8 cellular contexts compared by ENCODE assay signal in the genomic region with DNA sequence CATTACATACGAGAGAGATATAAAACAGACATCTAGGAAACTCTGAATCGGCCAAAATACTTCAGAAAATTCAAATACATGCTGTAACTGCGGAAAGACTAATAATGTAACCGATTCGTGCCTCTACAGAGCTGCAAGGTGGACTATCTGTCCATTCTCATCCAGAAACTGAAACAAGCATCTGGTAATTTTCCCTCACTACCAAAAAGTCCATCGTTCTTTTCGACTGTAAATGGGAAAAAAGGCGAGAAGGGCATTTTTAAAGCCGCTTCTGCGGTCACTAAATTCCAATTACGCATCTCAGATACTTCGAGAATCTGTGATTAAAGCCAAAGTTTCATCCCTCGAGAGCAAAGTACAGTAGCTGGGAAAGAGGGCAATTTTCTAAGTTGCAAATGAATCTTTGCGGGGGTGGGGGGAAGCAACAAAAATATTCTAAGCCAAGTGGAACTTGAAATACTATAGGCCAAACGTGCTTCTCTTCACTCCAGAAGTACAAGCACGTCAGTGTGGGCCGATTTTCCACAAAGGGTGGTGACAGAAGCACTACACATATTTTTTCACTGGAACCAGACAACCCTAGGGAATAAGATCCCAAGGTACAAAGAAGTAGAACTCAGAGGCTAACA. TPM values are rescaled to one million over a fixed set of nuclear protein-coding genes. Genes with fewer than 3 reads are reported as not detected.
DNase-seq lines count a peak whose midpoint lies in the region; ATAC-seq, FAIRE-seq and TF ChIP-seq lines count a peak whose summit lies in the region.

No MANE protein-coding gene starts in this region.

- H2AFZ ChIP-seq in GM12878 (ENCODE audit: control insufficient read depth, low read depth, low read length) = no peak overlapping the region

- H3K18ac ChIP-seq in mesendoderm (ENCODE audit: low read length) = peak overlapping the region; percentile 84

- H3K4me3 ChIP-seq in GM12878 = peak overlapping the region; percentile 81
- H3K4me3 ChIP-seq in mesendoderm (ENCODE audit: low read length) = peak overlapping the region; percentile 96

- ATAC-seq in GM12878 (no peak), GM21717 (IDR thresholded peaks at IDR 0.05; ENCODE audit: unreplicated experiment) (no peak), GM18861 (IDR thresholded peaks at IDR 0.05; ENCODE audit: unreplicated experiment) (no peak)

- peak overlapping the region; percentile 95 for H3K56ac ChIP-seq in mesendoderm (ENCODE audit: low read length)

- H3K9me3 ChIP-seq in GM12878 (replicated peaks; ENCODE audit: control insufficient read depth, insufficient read depth, low read length) = no peaks in the 10 kb centered on the region

- H3K79me2 ChIP-seq in GM12878 (ENCODE audit: control insufficient read depth, insufficient read depth, low read length) (peaks cover 75% of the 10 kb centered on the region), mesendoderm (ENCODE audit: control insufficient read depth, insufficient read depth, low read length) (peaks cover 50% of the 10 kb centered on the region)

- TF ChIP-seq EP300 in GM12878 (IDR thresholded peaks at IDR 0.05; ENCODE audit: borderline replicate concordance in 1 of 2, control insufficient read depth in 1 of 2, low read depth in 2 of 2, low read length in 2 of 2) = 0 out of 4 replicates have a peak, but pooled peaks of 1 of the 2 experiments have one; percentile 19

- peaks cover 0 to 19% of the 10 kb centered on the region in 2 experiments; a peak in 3 of 4 replicates for H3K36me3 ChIP-seq in GM12878 (ENCODE audit: control insufficient read depth in 2 of 2, insufficient read depth in 2 of 2, low read length in 1 of 2)
- peaks cover 1% of the 10 kb centered on the region for H3K36me3 ChIP-seq in mesendoderm (ENCODE audit: control insufficient read depth, insufficient read depth, low read length)

- H3K4me2 ChIP-seq in GM12878 (ENCODE audit: control insufficient read depth, insufficient read depth) = peak overlapping the region; percentile 62
- H3K4me2 ChIP-seq in mesendoderm (ENCODE audit: low read length) = peak overlapping the region; percentile 92

- SMC1A ChIA-PET in GM12878 (lab: Charles Lee; ENCODE audit: uncharacterized antibody, unreplicated experiment) = interaction anchor here (0.7 to 2.4 kb wide), 7 partner anchors 10 to 192 kb away, joined by 3 to 13 read pairs (median 3); a partner anchor contains a TSS

- WGBS in GM12878 (ENCODE audit: insufficient coverage, insufficient replicate concordance, low lambda C conversion rate, missing lambda C conversion rate) = 0% methylated on average over 17 of the region's 17 CpGs
- WGBS in mesendoderm (ENCODE audit: extremely low coverage, insufficient coverage, low lambda C conversion rate) = no CpG with 5 or more reads among the region's 17 CpGs

- no peak overlapping the region for H3K23ac ChIP-seq in mesendoderm (ENCODE audit: low read length)

- no peak overlapping the region for H4K8ac ChIP-seq in mesendoderm (ENCODE audit: low read depth, low read length)

- peaks cover 11% of the 10 kb centered on the region; the same call in 1 of the 2 replicates for H3K4me1 ChIP-seq in GM12878 (ENCODE audit: control insufficient read depth, insufficient read depth, low read length)
- peaks cover 3% of the 10 kb centered on the region for H3K4me1 ChIP-seq in mesendoderm (ENCODE audit: control insufficient read depth, low read depth, low read length)

- in situ Hi-C loops in GM12878 (cut with MboI) = no loop called here

- peaks cover 18% of the 10 kb centered on the region; the same call in 1 of the 2 replicates for H4K20me1 ChIP-seq in GM12878 (ENCODE audit: control insufficient read depth, insufficient read depth)

- peak; percentile 49 for DNase-seq in stimulated activated CD4-positive, alpha-beta T cell treated with anti-CD3 and anti-CD28 coated beads, Interleukin-4, amount 100 ng/mL, for 24 hours
- no peak for DNase-seq in stimulated activated CD4-positive, alpha-beta T cell treated with anti-CD3 and anti-CD28 coated beads, Interleukin-15, amount 100 ng/mL, for 24 hours
- DNase-seq in GM12878 (ENCODE audit: low read depth, low spot score) (no peak), mesendoderm (no peak), DMS153 (lab: John Stamatoyannopoulos, UW) (no peak), NCI-H146 treated with DMSO at 0.1 percent for 48 hours (lab: John Stamatoyannopoulos, UW; ENCODE audit: unreplicated experiment) (no peak)

- no peak overlapping the region for H2BK15ac ChIP-seq in mesendoderm (replicated peaks; ENCODE audit: low read depth)

- H2BK5ac ChIP-seq in mesendoderm (ENCODE audit: low read length) = no peak overlapping the region

- CTCF ChIA-PET in GM12878 (lab: Yijun Ruan, JAX) = interaction anchor here (1.0 to 4.0 kb wide), 6 partner anchors 24 to 256 kb away, joined by 3 to 31 read pairs (median 8); no protein-coding TSS in a partner anchor

- H4K5ac ChIP-seq in mesendoderm (ENCODE audit: low read length) = no peak overlapping the region

- H3K27ac ChIP-seq in GM12878 (ENCODE audit: control insufficient read depth, insufficient read depth) (peak overlapping the region; percentile 95), mesendoderm (ENCODE audit: low read depth, low read length) (peak overlapping the region; percentile 93)

- TF ChIP-seq POLR2A in GM12878 (IDR thresholded peaks at IDR 0.05; ENCODE audit: low read depth, low read length) = no peak

- no peak for TF ChIP-seq CTCF in GM12878 (IDR thresholded peaks at IDR 0.05 in 2 of 3, conservative IDR thresholded peaks at IDR 0.05 in 1 of 3; ENCODE audit: control insufficient read depth in 2 of 3, extremely low read depth in 1 of 3, insufficient read depth in 1 of 3, low read depth in 3 of 3, low read length in 3 of 3)

- FAIRE-seq in GM12878 (lab: Jason Lieb, UNC) = no peak

- POLR2A ChIA-PET in GM12878 (lab: Charles Lee) = interaction anchor here (0.6 to 2.2 kb wide), 14 partner anchors 17 to 235 kb away, joined by 3 to 10 read pairs (median 4); a partner anchor contains a TSS

- no peak overlapping the region for H3K4ac ChIP-seq in mesendoderm (ENCODE audit: low read depth, low read length)

- peaks cover 4% of the 10 kb centered on the region for H3K79me1 ChIP-seq in mesendoderm (ENCODE audit: low read length)

- no peak overlapping the region for H2BK120ac ChIP-seq in mesendoderm (ENCODE audit: low read depth, low read length)

- BruUV-seq in GM12878 (replicated peaks; lab: Mats Ljungman, UMichigan) = no TSS peak

- H3K9ac ChIP-seq in GM12878 (ENCODE audit: control insufficient read depth, insufficient read depth, low read length) = peak overlapping the region; percentile 96
- peak overlapping the region; percentile 91 for H3K9ac ChIP-seq in mesendoderm (ENCODE audit: low read length)

- intact Hi-C loops in GM12878 (cut with micrococcal nuclease; ENCODE audit: unreplicated experiment) = no loop called here

- RAD21 ChIA-PET in GM12878 (lab: Charles Lee; ENCODE audit: unreplicated experiment) = interaction anchor here (0.6 to 1.8 kb wide), 6 partner anchors 16 to 85 kb away, joined by 3 to 7 read pairs (median 3); a partner anchor contains a TSS

- no peaks in the 10 kb centered on the region for H3K27me3 ChIP-seq in GM12878 (replicated peaks in 1 of 2; ENCODE audit: control insufficient read depth in 2 of 2, insufficient read depth in 2 of 2, low read length in 1 of 2)
- no peaks in the 10 kb centered on the region for H3K27me3 ChIP-seq in mesendoderm (ENCODE audit: insufficient read depth, low read length, poor library complexity)

- TF ChIP-seq RAD21 in GM12878 (IDR thresholded peaks at IDR 0.05; ENCODE audit: insufficient read depth, low read depth, low read length) = no peak

- no peak overlapping the region for H2AK5ac ChIP-seq in mesendoderm (ENCODE audit: low read length)

RNA-seq across cellular contexts. Expression of a gene that starts 1.2 kb away (rescaled TPM):
- 764 and 795 TPM in 2 replicates for total RNA-seq in GM12878 (2013; cell fraction: nucleolus; rRNA removed)
- 82.5 and 101 TPM in 2 replicates for total RNA-seq in GM12878 (2014; rRNA removed)
- total RNA-seq in GM12878 (2014; rRNA removed; fragmentation: Illumina TruSeq; extraction: Trizol) = 107 and 115 TPM in 2 replicates
- total RNA-seq in GM12878 (2021) = 75.1 and 87.8 TPM in 2 replicates
- 114 TPM for polyA plus RNA-seq in GM12878 (2011; ENCODE audit: low read depth)
- 145 and 214 TPM in 2 replicates for polyA plus RNA-seq in GM12878 (2011; rRNA removed)
- polyA plus RNA-seq in GM12878 (2011; cell fraction: cytosol; rRNA removed) = 40.0 and 48.8 TPM in 2 replicates
- 145 and 164 TPM in 2 replicates for polyA plus RNA-seq in GM12878 (2011; cell fraction: nucleus; rRNA removed)
- 134 and 139 TPM in 2 replicates for polyA plus RNA-seq in GM12878 (2012)
- 111 and 154 TPM in 2 replicates for polyA plus RNA-seq in GM12878 (2014; fragmentation: Illumina TruSeq; extraction: Trizol)
- polyA plus RNA-seq in GM12878 (2014; fragmentation: Nextera tagmentation; extraction: Ambion mirVana) = 10 to 100 TPM; 23.0 to 28.3 TPM
- polyA plus RNA-seq in GM12878 (2014; rRNA removed) = 81.0 and 90.3 TPM in 2 replicates
- 10 to 100 TPM; 54.3 to 57.9 TPM for polyA plus RNA-seq in GM12878 (2016; fragmentation: Nextera tagmentation; extraction: Ambion mirVana)
- polyA minus RNA-seq in GM12878 (2011; rRNA and poly(A)+ RNA removed) = 82.2 and 106 TPM in 2 replicates
- 43.4 and 46.9 TPM in 2 replicates for polyA minus RNA-seq in GM12878 (2011; cell fraction: cytosol; rRNA and poly(A)+ RNA removed)
- polyA minus RNA-seq in GM12878 (2011; cell fraction: nucleus; rRNA and poly(A)+ RNA removed) = 57.9 and 58.9 TPM in 2 replicates
- 53.2 TPM for polyA plus RNA-seq in mesendoderm (2013, experiment 1 of 2)
- polyA plus RNA-seq in mesendoderm (2013, experiment 2 of 2) = 52.9 TPM

RNA-seq across cellular contexts. Expression of a gene that starts 26.6 kb away (rescaled TPM):
- 32.3 and 34.5 TPM in 2 replicates for total RNA-seq in GM12878 (2013; cell fraction: nucleolus; rRNA removed)
- total RNA-seq in GM12878 (2014; rRNA removed) = 1.0 and 1.5 TPM in 2 replicates
- 1.3 and 1.4 TPM in 2 replicates for total RNA-seq in GM12878 (2014; rRNA removed; fragmentation: Illumina TruSeq; extraction: Trizol)
- total RNA-seq in GM12878 (2021) = 1.8 and 3.6 TPM in 2 replicates
- polyA plus RNA-seq in GM12878 (2011; ENCODE audit: low read depth) = 3.4 TPM
- polyA plus RNA-seq in GM12878 (2011; rRNA removed) = 3.4 and 4.3 TPM in 2 replicates
- polyA plus RNA-seq in GM12878 (2011; cell fraction: cytosol; rRNA removed) = 2.8 and 3.5 TPM in 2 replicates
- 19.1 and 26.5 TPM in 2 replicates for polyA plus RNA-seq in GM12878 (2011; cell fraction: nucleus; rRNA removed)
- 4.7 and 5.4 TPM in 2 replicates for polyA plus RNA-seq in GM12878 (2012)
- 2.6 and 2.7 TPM in 2 replicates for polyA plus RNA-seq in GM12878 (2014; fragmentation: Illumina TruSeq; extraction: Trizol)
- 1 to 10 TPM in 1 of 2 experiments, under 1 TPM in 1; 0.46 to 1.3 TPM for polyA plus RNA-seq in GM12878 (2014; fragmentation: Nextera tagmentation; extraction: Ambion mirVana)
- polyA plus RNA-seq in GM12878 (2014; rRNA removed) = 2.1 and 2.3 TPM in 2 replicates
- 1 to 10 TPM; 1.3 to 1.8 TPM for polyA plus RNA-seq in GM12878 (2016; fragmentation: Nextera tagmentation; extraction: Ambion mirVana)
- 3.3 and 3.5 TPM in 2 replicates for polyA minus RNA-seq in GM12878 (2011; rRNA and poly(A)+ RNA removed)
- polyA minus RNA-seq in GM12878 (2011; cell fraction: cytosol; rRNA and poly(A)+ RNA removed) = 1.2 TPM in 1 of 2 replicates, not detected in the other
- polyA minus RNA-seq in GM12878 (2011; cell fraction: nucleus; rRNA and poly(A)+ RNA removed) = 2.7 and 3.9 TPM in 2 replicates
- polyA plus RNA-seq in mesendoderm (2013, experiment 1 of 2) = 0.46 TPM
- 0.80 TPM for polyA plus RNA-seq in mesendoderm (2013, experiment 2 of 2)

RNA-seq across cellular contexts. Expression of a gene that starts 33.8 kb away (rescaled TPM):
- total RNA-seq in GM12878 (2013; cell fraction: nucleolus; rRNA removed) = 6.9 and 11.1 TPM in 2 replicates
- total RNA-seq in GM12878 (2014; rRNA removed) = 146 and 149 TPM in 2 replicates
- 102 and 106 TPM in 2 replicates for total RNA-seq in GM12878 (2014; rRNA removed; fragmentation: Illumina TruSeq; extraction: Trizol)
- total RNA-seq in GM12878 (2021) = 113 and 118 TPM in 2 replicates
- polyA plus RNA-seq in GM12878 (2011; ENCODE audit: low read depth) = 16.8 TPM
- 39.6 and 84.5 TPM in 2 replicates for polyA plus RNA-seq in GM12878 (2011; rRNA removed)
- 149 and 172 TPM in 2 replicates for polyA plus RNA-seq in GM12878 (2011; cell fraction: cytosol; rRNA removed)
- polyA plus RNA-seq in GM12878 (2011; cell fraction: nucleus; rRNA removed) = 69.2 and 88.2 TPM in 2 replicates
- 54.8 and 56.4 TPM in 2 replicates for polyA plus RNA-seq in GM12878 (2012)
- polyA plus RNA-seq in GM12878 (2014; fragmentation: Illumina TruSeq; extraction: Trizol) = 78.2 and 171 TPM in 2 replicates
- polyA plus RNA-seq in GM12878 (2014; fragmentation: Nextera tagmentation; extraction: Ambion mirVana) = 10 to 100 TPM; 19.7 to 49.6 TPM
- 127 and 145 TPM in 2 replicates for polyA plus RNA-seq in GM12878 (2014; rRNA removed)
- polyA plus RNA-seq in GM12878 (2016; fragmentation: Nextera tagmentation; extraction: Ambion mirVana) = 10 to 100 TPM; 13.0 to 13.2 TPM
- polyA minus RNA-seq in GM12878 (2011; rRNA and poly(A)+ RNA removed) = 38.4 and 70.9 TPM in 2 replicates
- 14.9 and 23.0 TPM in 2 replicates for polyA minus RNA-seq in GM12878 (2011; cell fraction: cytosol; rRNA and poly(A)+ RNA removed)
- 6.9 and 9.1 TPM in 2 replicates for polyA minus RNA-seq in GM12878 (2011; cell fraction: nucleus; rRNA and poly(A)+ RNA removed)
- polyA plus RNA-seq in mesendoderm (2013, experiment 1 of 2) = 217 TPM
- 215 TPM for polyA plus RNA-seq in mesendoderm (2013, experiment 2 of 2)

RNA-seq across cellular contexts. Expression of a gene that starts 41.1 kb away (rescaled TPM):
- total RNA-seq in GM12878 (2013; cell fraction: nucleolus; rRNA removed) = not detected in 2 replicates
- not detected in 2 replicates for total RNA-seq in GM12878 (2014; rRNA removed)
- total RNA-seq in GM12878 (2014; rRNA removed; fragmentation: Illumina TruSeq; extraction: Trizol) = not detected in 2 replicates
- not detected in 2 replicates for total RNA-seq in GM12878 (2021)
- not detected for polyA plus RNA-seq in GM12878 (2011; ENCODE audit: low read depth)
- 0.08 TPM in 1 of 2 replicates, not detected in the other for polyA plus RNA-seq in GM12878 (2011; rRNA removed)
- 0.15 and 0.19 TPM in 2 replicates for polyA plus RNA-seq in GM12878 (2011; cell fraction: cytosol; rRNA removed)
- 0.85 TPM in 2 replicates for polyA plus RNA-seq in GM12878 (2011; cell fraction: nucleus; rRNA removed)
- polyA plus RNA-seq in GM12878 (2012) = not detected in 2 replicates
- polyA plus RNA-seq in GM12878 (2014; fragmentation: Illumina TruSeq; extraction: Trizol) = not detected in 2 replicates
- polyA plus RNA-seq in GM12878 (2014; fragmentation: Nextera tagmentation; extraction: Ambion mirVana) = not detected
- polyA plus RNA-seq in GM12878 (2014; rRNA removed) = 0.17 TPM in 1 of 2 replicates, not detected in the other
- under 1 TPM in 1 of 2 experiments, not detected in 1; 0.43 TPM for polyA plus RNA-seq in GM12878 (2016; fragmentation: Nextera tagmentation; extraction: Ambion mirVana)
- polyA minus RNA-seq in GM12878 (2011; rRNA and poly(A)+ RNA removed) = 0.26 TPM in 1 of 2 replicates, not detected in the other
- not detected in 2 replicates for polyA minus RNA-seq in GM12878 (2011; cell fraction: cytosol; rRNA and poly(A)+ RNA removed)
- not detected in 2 replicates for polyA minus RNA-seq in GM12878 (2011; cell fraction: nucleus; rRNA and poly(A)+ RNA removed)
- polyA plus RNA-seq in mesendoderm (2013, experiment 1 of 2) = 64.2 TPM
- polyA plus RNA-seq in mesendoderm (2013, experiment 2 of 2) = 64.2 TPM
